11 cellular contexts compared by ENCODE assay signal in the genomic region with DNA sequence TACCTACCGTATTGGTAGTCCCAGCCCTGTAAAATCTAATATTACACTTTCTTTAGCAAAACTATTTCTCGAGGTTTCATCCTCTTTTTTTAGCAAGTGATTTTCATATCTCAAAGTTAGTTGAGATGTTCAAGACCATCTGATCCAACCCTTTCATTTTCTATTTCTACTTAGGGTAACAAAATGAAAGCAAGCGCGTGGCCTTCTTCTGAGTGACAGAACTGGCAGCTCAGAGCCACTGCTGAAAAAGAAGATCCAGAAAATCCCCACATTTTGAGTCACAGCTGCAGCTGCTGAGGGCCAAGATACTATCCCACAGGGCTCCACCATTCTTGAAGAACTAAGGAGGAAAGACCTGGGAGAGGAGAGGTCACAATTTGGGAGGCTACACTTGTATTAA. TPM values are rescaled to one million over a fixed set of nuclear protein-coding genes. Genes with fewer than 3 reads are reported as not detected.
A peak's percentile ranks its signal among the peaks of the same experiment; 100 is the strongest.
DNase-seq lines count a peak whose midpoint lies in the region; ATAC-seq and TF ChIP-seq lines count a peak whose summit lies in the region.
"Had no signal": no experiment of that assay in that cellular context is flagged by ENCODE, and none has a peak within 500 bp of the region (broad histone marks: within the 10 kb centered on the region; RNA-seq: fewer than 3 reads in every experiment).

No MANE protein-coding gene starts in this region.

- ATAC-seq in GM21723 (IDR thresholded peaks at IDR 0.05; ENCODE audit: unreplicated experiment) (peak; percentile 88), HG03354 (IDR thresholded peaks at IDR 0.05; ENCODE audit: poor library complexity, severe bottlenecking, unreplicated experiment) (peak; percentile 77)
- no peak for ATAC-seq in stimulated activated naive CD8-positive, alpha-beta T cell treated with anti-CD3 and anti-CD28 coated beads, Interleukin-15, amount 100 ng/mL, for 72 hours
- ATAC-seq: pancreas had no signal

- no peaks in the 10 kb centered on the region for H3K27me3 ChIP-seq in vagina
- H3K27me3 ChIP-seq: pancreas had no signal

- no peak overlapping the region for H3K27ac ChIP-seq in vagina
- H3K27ac ChIP-seq: pancreas had no signal

- no peaks in the 10 kb centered on the region for H3K9me3 ChIP-seq in vagina
- H3K9me3 ChIP-seq: pancreas had no signal

- no peaks in the 10 kb centered on the region for H3K36me3 ChIP-seq in vagina
- H3K36me3 ChIP-seq: pancreas had no signal

- no peaks in the 10 kb centered on the region for H3K4me1 ChIP-seq in vagina
- H3K4me1 ChIP-seq: pancreas had no signal

- peaks cover 46% of the 10 kb centered on the region for H3K4me1 Mint-ChIP-seq in activated naive CD4-positive, alpha-beta T cell treated with anti-CD3 and anti-CD28 coated beads for 36 hours (ENCODE audit: low read depth)
- H3K4me1 Mint-ChIP-seq in stimulated activated naive CD8-positive, alpha-beta T cell treated with anti-CD3 and anti-CD28 coated beads, Interleukin-15, amount 100 ng/mL, for 72 hours: peaks cover 48% of the 10 kb centered on the region

- TF ChIP-seq POLR2A in vagina (IDR thresholded peaks at IDR 0.05): no peak

- CTCF ChIA-PET in activated naive CD4-positive, alpha-beta T cell treated with anti-CD3 and anti-CD28 coated beads for 36 hours (lab: Charles Lee): no interaction called here

- H3K4me3 Mint-ChIP-seq in activated naive CD4-positive, alpha-beta T cell treated with anti-CD3 and anti-CD28 coated beads for 36 hours: no peak overlapping the region
- peak overlapping the region; percentile 40 to 42 for H3K4me3 Mint-ChIP-seq in stimulated activated naive CD8-positive, alpha-beta T cell treated with anti-CD3 and anti-CD28 coated beads, Interleukin-15, amount 100 ng/mL, for 72 hours

- DNase-seq in activated naive CD4-positive, alpha-beta T cell treated with anti-CD3 and anti-CD28 coated beads for 36 hours: peak; percentile 40
- no peak for DNase-seq in activated naive CD4-positive, alpha-beta T cell (lab: John Stamatoyannopoulos, UW)
- no peak for DNase-seq in stimulated activated naive CD8-positive, alpha-beta T cell treated with anti-CD3 and anti-CD28 coated beads, Interleukin-15, amount 100 ng/mL, for 72 hours
- DNase-seq in NCI-H2196 treated with DMSO at 0.1 percent for 48 hours (lab: John Stamatoyannopoulos, UW; ENCODE audit: unreplicated experiment): no peak
- no peak for DNase-seq in kidney tubule cell (ENCODE audit: low spot score)
- DNase-seq in vagina (ENCODE audit: extremely low spot score in 2 of 2): no peak
- DNase-seq: NCI-H69, pancreas had no signal

- H3K36me3 Mint-ChIP-seq in activated naive CD4-positive, alpha-beta T cell treated with anti-CD3 and anti-CD28 coated beads for 36 hours (ENCODE audit: low read depth): no peaks in the 10 kb centered on the region
- H3K36me3 Mint-ChIP-seq: activated naive CD4-positive, alpha-beta T cell treated with anti-CD3 and anti-CD28 coated beads, Interleukin-2, amount 50 U/mL, for 72 hours had no signal

- no peaks in the 10 kb centered on the region for H3K27me3 Mint-ChIP-seq in activated naive CD4-positive, alpha-beta T cell treated with anti-CD3 and anti-CD28 coated beads for 36 hours (ENCODE audit: low read depth)
- no peaks in the 10 kb centered on the region for H3K27me3 Mint-ChIP-seq in stimulated activated naive CD8-positive, alpha-beta T cell treated with anti-CD3 and anti-CD28 coated beads, Interleukin-15, amount 100 ng/mL, for 72 hours

- H3K4me3 ChIP-seq in vagina: no peak overlapping the region
- H3K4me3 ChIP-seq: pancreas had no signal

- TF ChIP-seq CTCF in vagina (IDR thresholded peaks at IDR 0.05): no peak

- peaks cover 2% of the 10 kb centered on the region for H3K9me3 Mint-ChIP-seq in activated naive CD4-positive, alpha-beta T cell treated with anti-CD3 and anti-CD28 coated beads for 36 hours
- H3K9me3 Mint-ChIP-seq in stimulated activated naive CD8-positive, alpha-beta T cell treated with anti-CD3 and anti-CD28 coated beads, Interleukin-15, amount 100 ng/mL, for 72 hours: peaks cover 5 to 8% of the 10 kb centered on the region in 2 donors

- H3K27ac Mint-ChIP-seq in activated naive CD4-positive, alpha-beta T cell treated with anti-CD3 and anti-CD28 coated beads for 36 hours: no peak overlapping the region
- H3K27ac Mint-ChIP-seq in stimulated activated naive CD8-positive, alpha-beta T cell treated with anti-CD3 and anti-CD28 coated beads, Interleukin-15, amount 100 ng/mL, for 72 hours: peak overlapping the region in 1 of 2 donors; percentile 78
- H3K27ac Mint-ChIP-seq: activated naive CD4-positive, alpha-beta T cell treated with anti-CD3 and anti-CD28 coated beads, Interleukin-2, amount 50 U/mL, for 72 hours had no signal

- intact Hi-C loops in activated naive CD4-positive, alpha-beta T cell treated with anti-CD3 and anti-CD28 coated beads for 36 hours (cut with micrococcal nuclease): loop anchor here (2.0 kb wide), 1 partner anchor 33 kb away; no protein-coding TSS in a partner anchor
- intact Hi-C loops in vagina (cut with DNase I): no loop called here

RNA-seq across cellular contexts. Expression of a gene that starts 24.8 kb away (rescaled TPM):
- 10 to 100 TPM; 18.2 to 19.5 TPM for total RNA-seq in activated naive CD4-positive, alpha-beta T cell treated with anti-CD3 and anti-CD28 coated beads for 36 hours
- total RNA-seq in vagina: 31.9 TPM
